In the genomic region with DNA sequence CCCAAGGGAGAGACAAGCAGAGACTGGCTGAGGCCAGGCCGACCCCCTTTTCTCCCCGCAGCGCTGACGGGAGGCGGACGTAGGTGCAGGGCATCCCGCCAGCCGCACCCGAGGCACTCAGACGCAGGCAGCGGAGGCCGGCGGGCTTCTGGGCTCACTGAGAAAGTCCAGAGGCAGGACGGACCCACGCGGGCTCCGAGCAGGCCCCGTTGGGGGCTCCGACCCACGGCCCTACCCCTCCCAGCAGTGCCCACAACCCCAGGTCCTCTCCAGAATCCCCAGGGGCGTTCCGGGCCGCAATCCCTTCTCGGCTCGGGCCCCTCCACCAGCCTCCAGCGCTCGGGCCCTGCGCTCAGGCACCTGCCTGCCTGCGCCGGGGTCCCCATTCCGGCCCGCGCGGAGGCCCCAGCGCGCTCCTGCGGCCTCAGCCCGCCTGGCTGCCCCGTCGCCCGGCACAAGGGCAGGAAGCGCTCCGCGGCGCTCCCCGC, we compare ENCODE assay signal across 8 cellular contexts. TPM values are rescaled to one million over a fixed set of nuclear protein-coding genes. Genes with fewer than 3 reads are reported as not detected.
DNase-seq lines count a peak whose midpoint lies in the region; ATAC-seq and TF ChIP-seq lines count a peak whose summit lies in the region.

No MANE protein-coding gene starts in this region.

- TF ChIP-seq EP300 in ovary (IDR thresholded peaks at IDR 0.05): no peak

- H3K27ac Mint-ChIP-seq in activated naive CD8-positive, alpha-beta T cell treated with anti-CD3 and anti-CD28 coated beads, Interleukin-2, amount 10 ng/mL, durations not matched to agents 7 days and 5 days: peak overlapping the region; percentile 84

- TF ChIP-seq POLR2A in ovary (IDR thresholded peaks at IDR 0.05): peak; percentile 38

- peaks cover 29% of the 10 kb centered on the region for H3K4me1 Mint-ChIP-seq in activated naive CD8-positive, alpha-beta T cell treated with anti-CD3 and anti-CD28 coated beads, Interleukin-2, amount 10 ng/mL, durations not matched to agents 7 days and 5 days

- no peaks in the 10 kb centered on the region for H3K27me3 Mint-ChIP-seq in activated naive CD8-positive, alpha-beta T cell treated with anti-CD3 and anti-CD28 coated beads, Interleukin-2, amount 10 ng/mL, durations not matched to agents 7 days and 5 days

- peaks cover 20% of the 10 kb centered on the region for H3K36me3 Mint-ChIP-seq in activated naive CD8-positive, alpha-beta T cell treated with anti-CD3 and anti-CD28 coated beads, Interleukin-2, amount 10 ng/mL, durations not matched to agents 7 days and 5 days

- peaks cover 16% of the 10 kb centered on the region for H3K4me1 ChIP-seq in ovary (ENCODE audit: insufficient read depth)
- peaks cover 3% of the 10 kb centered on the region for H3K4me1 ChIP-seq in urinary bladder (ENCODE audit: insufficient read depth)

- H3K36me3 ChIP-seq in ovary (no peaks in the 10 kb centered on the region), urinary bladder (ENCODE audit: insufficient read depth) (no peaks in the 10 kb centered on the region)

- POLR2A ChIA-PET in activated naive CD8-positive, alpha-beta T cell treated with anti-CD3 and anti-CD28 coated beads, Interleukin-2, amount 10 ng/mL, durations not matched to agents 7 days and 5 days (lab: Charles Lee): interaction anchor here (0.7 to 2.7 kb wide), 4 partner anchors 13 to 138 kb away, joined by 3 to 14 read pairs (median 4); a partner anchor contains a TSS

- peak overlapping the region; percentile 97 for H3K27ac ChIP-seq in C4-2B
- peak overlapping the region; percentile 93 to 96 for H3K27ac ChIP-seq in ovary
- peak overlapping the region; percentile 96 for H3K27ac ChIP-seq in urinary bladder (ENCODE audit: low read depth)

- peak overlapping the region; percentile 92 for H3K4me3 Mint-ChIP-seq in activated naive CD8-positive, alpha-beta T cell treated with anti-CD3 and anti-CD28 coated beads, Interleukin-2, amount 10 ng/mL, durations not matched to agents 7 days and 5 days

- H3K9me3 ChIP-seq in ovary: no peaks in the 10 kb centered on the region

- H3K9me3 Mint-ChIP-seq in activated naive CD8-positive, alpha-beta T cell treated with anti-CD3 and anti-CD28 coated beads, Interleukin-2, amount 10 ng/mL, durations not matched to agents 7 days and 5 days: no peaks in the 10 kb centered on the region

- intact Hi-C loops in head of caudate nucleus (cut with DNase I) (loop anchor here (5.0 to 10.0 kb wide), 5 partner anchors 35 to 275 kb away; a partner anchor contains a TSS), ovary (cut with DNase I) (loop anchor here in 1 of 4 donors (5.0 kb wide), 1 partner anchor 140 kb away; a partner anchor contains a TSS)

- TF ChIP-seq CTCF in C4-2B (conservative IDR thresholded peaks at IDR 0.05) (no peak), ovary (IDR thresholded peaks at IDR 0.05) (no peak)

- DNase-seq in RKO (ENCODE audit: low spot score) (peak; percentile 70), head of caudate nucleus (peak in 41 of 42 donors; percentile 17 to 77 (median 50)), ovary (peak; percentile 73 to 86 (median 82))
- no peak for DNase-seq in activated naive CD8-positive, alpha-beta T cell treated with anti-CD3 and anti-CD28 coated beads, Interleukin-2, amount 10 ng/mL, durations not matched to agents 7 days and 5 days

- peak overlapping the region; percentile 89 for H3K4me3 ChIP-seq in ovary
- peak overlapping the region; percentile 97 for H3K4me3 ChIP-seq in urinary bladder (ENCODE audit: low read depth, low read length)

- no peaks in the 10 kb centered on the region for H3K27me3 ChIP-seq in ovary

- ATAC-seq in GM19328 (IDR thresholded peaks at IDR 0.05; ENCODE audit: unreplicated experiment) (peak; percentile 22), HG03460 (IDR thresholded peaks at IDR 0.05; ENCODE audit: unreplicated experiment) (peak; percentile 22)
- peak; percentile 23 for ATAC-seq in activated naive CD8-positive, alpha-beta T cell treated with anti-CD3 and anti-CD28 coated beads, Interleukin-2, amount 10 ng/mL, durations not matched to agents 7 days and 5 days (ENCODE audit: low read depth)

- 0% methylated on average over 34 to 46 of the region's 46 CpGs for WGBS in ovary, 3 donors
- under 1% methylated on average over 46 of the region's 46 CpGs for WGBS in urinary bladder

RNA-seq across cellular contexts. Expression of a gene that starts 0.5 kb away (rescaled TPM):
- total RNA-seq in activated naive CD8-positive, alpha-beta T cell treated with anti-CD3 and anti-CD28 coated beads, Interleukin-2, amount 10 ng/mL, durations not matched to agents 7 days and 5 days: 10 to 100 TPM; 30.6 to 32.2 TPM
- total RNA-seq in ovary: 10 to 100 TPM; 33.1 to 39.0 (median 36.1) TPM
- 10 to 100 TPM; 14.9 to 26.2 TPM for polyA plus RNA-seq in ovary
- 32.6 TPM for total RNA-seq in urinary bladder
- 24.8 TPM for polyA plus RNA-seq in urinary bladder
